22 cellular contexts compared by ENCODE assay signal in genomic region chr4:122978789-122979188, GRCh38.
"Had no signal": no experiment of that assay in that cellular context is flagged by ENCODE, and none has a peak within 500 bp of the region (broad histone marks: within the 10 kb centered on the region; RNA-seq: fewer than 3 reads in every experiment).

No MANE protein-coding gene starts in this region.

- H3K9me3 ChIP-seq: colonic mucosa, esophagus squamous epithelium, gastrocnemius medialis, lower lobe of right lung, mucosa of descending colon had no signal

- ATAC-seq: effector memory CD8-positive, alpha-beta T cell; esophagus mucosa; gastrocnemius medialis; heart right ventricle; left cardiac atrium; left lung; left ventricle myocardium superior; mucosa of descending colon had no signal

- H3K4me1 ChIP-seq: colonic mucosa, esophagus squamous epithelium, gastrocnemius medialis, heart right ventricle, left lung, lower lobe of right lung had no signal

- H3K4me3 ChIP-seq: colonic mucosa, esophagus squamous epithelium, gastrocnemius medialis, heart right ventricle, left lung, lower lobe of right lung, mucosa of descending colon had no signal

- H3K27ac ChIP-seq: colonic mucosa, epithelial cell of prostate, esophagus squamous epithelium, gastrocnemius medialis, heart right ventricle, left lung, lower lobe of right lung had no signal

- DNase-seq: colonic mucosa; cortex of kidney; effector CD8-positive, alpha-beta T cell; effector memory CD8-positive, alpha-beta T cell; endodermal cell; esophagus squamous epithelium; foreskin fibroblast; foreskin melanocyte; gastrocnemius medialis; glutamatergic neuron; head of caudate nucleus; heart right ventricle; hippocampal formation; left cardiac atrium; left ventricle myocardium superior; lower lobe of right lung; mesenchymal stem cell; mucosa of descending colon; naive B cell had no signal

- H3K36me3 ChIP-seq: colonic mucosa had no signal

- H3K27me3 ChIP-seq: colonic mucosa, esophagus squamous epithelium, gastrocnemius medialis, heart right ventricle, left lung had no signal
